In genomic region chr2:128611421-128612320, GRCh38 we compare ENCODE assay signal across 21 cellular contexts.
DNase-seq lines count a peak whose midpoint lies in the region; ATAC-seq, FAIRE-seq and TF ChIP-seq lines count a peak whose summit lies in the region.
"Had no signal": no experiment of that assay in that cellular context is flagged by ENCODE, and none has a peak within 500 bp of the region (broad histone marks: within the 10 kb centered on the region; RNA-seq: fewer than 3 reads in every experiment).

No MANE protein-coding gene starts in this region.

- no peak for TF ChIP-seq EP300 in HepG2 (IDR thresholded peaks at IDR 0.05; ENCODE audit: low read depth in 2 of 2, low read length in 2 of 2)
- TF ChIP-seq EP300 in HepG2 (CRISPR knock-in tag; IDR thresholded peaks at IDR 0.05; ENCODE audit: borderline replicate concordance): no peak

- ATAC-seq in RWPE2 (ENCODE audit: low read depth) (no peak; the same call in 2 of the 3 replicates), HepG2 (peak; percentile 68), HG02763 (IDR thresholded peaks at IDR 0.05; ENCODE audit: unreplicated experiment) (no peak)

- H3K9ac ChIP-seq in HepG2 (ENCODE audit: insufficient read depth, low read depth, low read length): no peak overlapping the region
- H3K9ac ChIP-seq: SK-N-SH had no signal

- no TSS peak for BruUV-seq in HepG2 (replicated peaks; lab: Mats Ljungman, UMichigan)

- H3K79me2 ChIP-seq in HepG2 (ENCODE audit: insufficient read depth, low read length): no peaks in the 10 kb centered on the region

- H3K4me2 ChIP-seq in HepG2 (ENCODE audit: low read depth, low read length): no peak overlapping the region
- H3K4me2 ChIP-seq: SK-N-SH had no signal

- no peaks in the 10 kb centered on the region for H4K20me1 ChIP-seq in HepG2 (ENCODE audit: insufficient read depth, low read length)

- H3K9me3 ChIP-seq in RWPE2 (ENCODE audit: severe bottlenecking) (no peaks in the 10 kb centered on the region), HepG2 (ENCODE audit: low read length) (no peaks in the 10 kb centered on the region), spleen (no peaks in the 10 kb centered on the region)
- H3K9me3 ChIP-seq: Peyer's patch, SK-N-SH had no signal

- TF ChIP-seq POLR2A in HepG2 (IDR thresholded peaks at IDR 0.05; ENCODE audit: insufficient read depth in 1 of 2, low read depth in 2 of 2, low read length in 2 of 2) (no peak), spleen (IDR thresholded peaks at IDR 0.05) (no peak)

- 46% methylated on average over 8 of the region's 8 CpGs for WGBS in HepG2 (ENCODE audit: low lambda C conversion rate)
- WGBS in spleen, 5 donors: 86 to 99% (median 92%) methylated on average over 8 of the region's 8 CpGs

- H3K36me3 ChIP-seq in RWPE2 (ENCODE audit: low read depth): no peaks in the 10 kb centered on the region
- no peaks in the 10 kb centered on the region for H3K36me3 ChIP-seq in HepG2 (replicated peaks in 1 of 2; ENCODE audit: control insufficient read depth in 1 of 2, insufficient read depth in 2 of 2, low read length in 2 of 2)
- H3K36me3 ChIP-seq in spleen: no peaks in the 10 kb centered on the region
- H3K36me3 ChIP-seq: Peyer's patch had no signal

- intact Hi-C loops in HepG2 (cut with micrococcal nuclease; ENCODE audit: unreplicated experiment): loop anchor here (5.0 kb wide), 1 partner anchor 289 kb away; no protein-coding TSS in a partner anchor
- intact Hi-C loops in spleen (cut with DNase I; ENCODE audit: low total_unique reads): no loop called here

- H3K27ac ChIP-seq in RWPE2 (ENCODE audit: poor library complexity, severe bottlenecking) (no peak overlapping the region), HepG2 (ENCODE audit: extremely low read length, insufficient read depth, low read length) (no peak overlapping the region), spleen (no peak overlapping the region)
- H3K27ac ChIP-seq: Peyer's patch had no signal

- POLR2A ChIA-PET in HepG2 (lab: Yijun Ruan, JAX): no interaction called here

- H2AFZ ChIP-seq in HepG2 (ENCODE audit: low read length): no peak overlapping the region

- CTCF ChIA-PET in HepG2 (lab: Yijun Ruan, JAX; ENCODE audit: low intra/inter-chr PET ratio, low total read pairs): no interaction called here

- H3K27me3 ChIP-seq in RWPE2 (ENCODE audit: insufficient read depth, poor library complexity, severe bottlenecking) (no peaks in the 10 kb centered on the region), HepG2 (ENCODE audit: control insufficient read depth in 1 of 2, insufficient read depth in 2 of 2, low read length in 2 of 2) (peaks cover 4 to 40% of the 10 kb centered on the region in 2 experiments), spleen (replicated peaks in 1 of 7) (peaks cover 0 to 9% (median 0%) of the 10 kb centered on the region in 7 donors)
- H3K27me3 ChIP-seq: Peyer's patch had no signal

- TF ChIP-seq CTCF in RWPE2 (IDR thresholded peaks at IDR 0.05; ENCODE audit: poor library complexity, severe bottlenecking) (no peak), HepG2 (CRISPR knock-in tag; IDR thresholded peaks at IDR 0.05) (peak; percentile 29; the same call in 1 of the 2 replicates), spleen (IDR thresholded peaks at IDR 0.05 in 8 of 11, conservative IDR thresholded peaks at IDR 0.05 in 3 of 11) (no peak)

- TF ChIP-seq RAD21 in HepG2 (CRISPR knock-in tag; IDR thresholded peaks at IDR 0.05): no peak

- in situ Hi-C loops in HepG2 (cut with HindIII; ENCODE audit: extremely low pct_ligation_motif_present, low pct_unique_long_range_greater_than_20kb): no loop called here

- H3K4me1 ChIP-seq in RWPE2 (ENCODE audit: insufficient read depth, poor library complexity, severe bottlenecking) (no peaks in the 10 kb centered on the region), HepG2 (ENCODE audit: insufficient read depth, low read length) (no peaks in the 10 kb centered on the region), spleen (no peaks in the 10 kb centered on the region)
- H3K4me1 ChIP-seq: Peyer's patch had no signal

- no peak for FAIRE-seq in HepG2 (lab: Jason Lieb, UNC)
- FAIRE-seq: G401.6 had no signal

- DNase-seq in EH (ENCODE audit: low read depth) (peak; percentile 8), RWPE2 (ENCODE audit: low spot score) (peak; percentile 11), HepG2 (ENCODE audit: low spot score) (no peak), spleen (peak; percentile 54), D341Med (ENCODE audit: low spot score) (no peak), SK-N-DZ (ENCODE audit: low spot score) (no peak)
- DNase-seq: ACHN; C1 segment of cervical spinal cord; DND-41; HCEC 1CT; KBM-7; NCI-H1105; NCI-H2081 treated with DMSO at 0.1 percent for 48 hours; NCI-H510A; NCI-H748 treated with DMSO at 0.1 percent for 48 hours; NK-92 treated with Interleukin-12 subunit alpha and Interleukin-12 subunit beta, amount 100 ng/mL, for 24 hours; SHP77; SK-N-SH had no signal

- H3K4me3 ChIP-seq in RWPE2 (ENCODE audit: severe bottlenecking) (no peak overlapping the region), HepG2 (replicated peaks in 1 of 3; ENCODE audit: insufficient read depth in 1 of 3, low read depth in 2 of 3, low read length in 3 of 3) (no peak overlapping the region), spleen (no peak overlapping the region)
- H3K4me3 ChIP-seq: Peyer's patch had no signal

TF ChIP-seq in HepG2, 621 proteins besides CTCF, POLR2A, EP300 and RAD21:
- TF ChIP-seq NR1H2 (CRISPR knock-in tag; IDR thresholded peaks at IDR 0.05; ENCODE audit: borderline replicate concordance, low read depth) (no peak), STAG1 (CRISPR knock-in tag; IDR thresholded peaks at IDR 0.05) (peak; percentile 34), NFAT5 (CRISPR knock-in tag; IDR thresholded peaks at IDR 0.05) (no peak)

Comparison
In these comparisons a context has a peak if more than half of its experiments do, and no peak if none do; other contexts are left out.
1. DNase-seq: peak in EH (single experiment), RWPE2 (single experiment) and spleen (single experiment); none in HepG2 (single experiment), D341Med (single experiment) and SK-N-DZ (single experiment).